20 cellular contexts compared by ENCODE assay signal in the genomic region with DNA sequence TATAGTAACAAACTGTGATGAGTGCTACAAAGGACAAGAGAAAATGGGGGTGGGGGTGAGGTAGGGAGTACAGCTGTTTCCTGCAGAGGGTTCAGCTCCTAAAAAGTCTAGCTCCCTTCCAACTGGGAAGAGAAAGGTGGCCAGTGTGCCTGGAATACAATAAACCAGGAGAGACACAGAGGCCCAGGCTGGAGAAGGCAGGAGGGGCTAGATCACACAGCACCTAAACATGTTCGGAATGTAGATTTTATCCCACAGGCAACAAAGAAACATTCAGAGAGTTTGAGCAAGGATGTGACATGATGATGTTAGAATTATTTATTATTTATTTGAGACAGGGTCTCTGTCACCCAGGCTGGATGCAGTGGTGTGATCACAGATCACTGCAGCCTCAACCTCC.
"Had no signal": no experiment of that assay in that cellular context is flagged by ENCODE, and none has a peak within 500 bp of the region (broad histone marks: within the 10 kb centered on the region; RNA-seq: fewer than 3 reads in every experiment).

No MANE protein-coding gene starts in this region.

- H3K27ac ChIP-seq: foreskin keratinocyte, lower lobe of right lung, neural progenitor cell, ovary, sigmoid colon, stomach, testis had no signal

- H2AFZ ChIP-seq: neural progenitor cell had no signal

- H3K4me3 ChIP-seq: lower lobe of right lung, neural progenitor cell, ovary, sigmoid colon, stomach, testis had no signal

- H3K9ac ChIP-seq: neural progenitor cell had no signal

- H3K36me3 ChIP-seq: lower lobe of right lung, neural progenitor cell, ovary, sigmoid colon, stomach had no signal

- H3K4me1 ChIP-seq: lower lobe of right lung, testis had no signal

- H3K9me3 ChIP-seq: lower lobe of right lung, ovary, sigmoid colon, stomach, testis had no signal

- H3K27me3 ChIP-seq: foreskin keratinocyte, neural progenitor cell, ovary, sigmoid colon, stomach, testis had no signal

- ATAC-seq: activated CD8-positive, alpha-beta T cell treated with anti-CD3 and anti-CD28 coated beads for 36 hours; foreskin keratinocyte; left cardiac atrium; lower lobe of right lung; T-helper 17 cell had no signal

- DNase-seq: activated CD4-positive, alpha-beta T cell treated with anti-CD3 and anti-CD28 coated beads for 4 hours; activated CD8-positive, alpha-beta T cell treated with anti-CD3 and anti-CD28 coated beads for 36 hours; activated effector memory CD4-positive, alpha-beta T cell treated with anti-CD3 and anti-CD28 coated beads, Interleukin-2, amount 50 U/mL, for 16 hours; activated T-cell treated with anti-CD3 and anti-CD28 coated beads, Interleukin-2, amount 50 U/mL, for 48 hours; amniotic stem cell; cortex of kidney; effector memory CD4-positive, alpha-beta T cell; head of caudate nucleus; left cardiac atrium; lower lobe of right lung; naive B cell; ovary; sigmoid colon; stimulated activated CD4-positive, alpha-beta T cell treated with anti-CD3 and anti-CD28 coated beads, Interleukin-12 subunit alpha, Interleukin-12 subunit beta, amount 100 ng/mL, for 4 hours; stimulated activated CD4-positive, alpha-beta T cell treated with anti-CD3 and anti-CD28 coated beads, Interleukin-2, amount 100 ng/mL, for 24 hours; stomach; T-helper 17 cell; testis had no signal
